In the genomic region with DNA sequence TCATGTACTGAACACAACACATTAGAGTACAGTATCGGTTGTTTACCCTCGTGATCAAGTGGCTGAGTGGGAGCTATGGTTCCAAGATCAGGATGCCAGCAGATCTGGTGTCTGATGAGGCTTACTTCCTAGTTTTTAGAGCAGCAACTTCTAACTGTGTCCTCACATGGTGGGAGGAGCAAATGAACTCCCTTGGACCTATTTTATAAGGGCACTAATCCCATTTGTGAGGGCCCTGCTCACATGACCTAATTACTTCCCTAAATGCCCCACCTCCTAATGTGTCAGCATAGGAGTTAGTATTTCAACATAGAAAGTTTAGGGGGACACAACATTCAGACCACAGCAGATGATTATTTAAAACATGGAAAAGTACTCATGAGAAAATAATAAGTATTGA, we compare ENCODE assay signal across 18 cellular contexts.
DNase-seq lines count a peak whose midpoint lies in the region; ATAC-seq and TF ChIP-seq lines count a peak whose summit lies in the region.
"Had no signal": no experiment of that assay in that cellular context is flagged by ENCODE, and none has a peak within 500 bp of the region (broad histone marks: within the 10 kb centered on the region; RNA-seq: fewer than 3 reads in every experiment).

No MANE protein-coding gene starts in this region.

- H3K27ac ChIP-seq in Karpas-422 (ENCODE audit: low read length) (no peak overlapping the region), neutrophil (peak overlapping the region; percentile 67)
- H3K27ac ChIP-seq: brain microvascular endothelial cell, prostate gland had no signal

- H3K79me2 ChIP-seq in Karpas-422 (ENCODE audit: low read length), result no peaks in the 10 kb centered on the region

- DNase-seq in activated naive CD4-positive, alpha-beta T cell treated with anti-CD3 and anti-CD28 coated beads for 36 hours, result no peak
- no peak for DNase-seq in activated naive CD4-positive, alpha-beta T cell (lab: John Stamatoyannopoulos, UW)
- DNase-seq in Karpas-422, result peak; percentile 14
- DNase-seq in activated T-helper 2 cell treated with anti-CD3 and anti-CD28 coated beads, Interferon-gamma antibody, Interleukin-2, Interleukin-4, amounts not matched to agents 10 μg/mL and 5 μg/mL and 100 μg/mL, durations not matched to agents 14 hours and 24 hours and 36 hours (ENCODE audit: low spot score), result no peak
- no peak for DNase-seq in activated CD4-positive, CD25-positive, alpha-beta regulatory T cell (lab: John Stamatoyannopoulos, UW)
- DNase-seq: activated CD4-positive, CD25-positive, alpha-beta regulatory T cell treated with anti-CD3 and anti-CD28 coated beads, Interleukin-2, amount 50 U/mL, for 72 hours; brain microvascular endothelial cell; effector memory CD4-positive, alpha-beta T cell; midbrain; NCI-H1048; NCI-H2171 treated with DMSO at 0.1 percent for 48 hours; transverse colon had no signal

- H3K27ac Mint-ChIP-seq in activated naive CD4-positive, alpha-beta T cell treated with anti-CD3 and anti-CD28 coated beads for 36 hours, result no peak overlapping the region
- no peak overlapping the region for H3K27ac Mint-ChIP-seq in activated T-helper 2 cell treated with anti-CD3 and anti-CD28 coated beads, Interferon-gamma antibody, Interleukin-2, Interleukin-4, amounts not matched to agents 10 μg/mL and 5 μg/mL and 100 μg/mL, durations not matched to agents 14 hours and 24 hours and 36 hours

- intact Hi-C loops in activated naive CD4-positive, alpha-beta T cell treated with anti-CD3 and anti-CD28 coated beads for 36 hours (cut with micrococcal nuclease), result no loop called here
- intact Hi-C loops in activated T-helper 2 cell treated with anti-CD3 and anti-CD28 coated beads, Interferon-gamma antibody, Interleukin-2, Interleukin-4, amounts not matched to agents 10 μg/mL and 5 μg/mL and 100 μg/mL, durations not matched to agents 14 hours and 24 hours and 36 hours (cut with micrococcal nuclease), result loop anchor here (10.0 kb wide), 1 partner anchor 546 kb away; no protein-coding TSS in a partner anchor

- H3K9ac ChIP-seq in Karpas-422 (ENCODE audit: low read length), result no peak overlapping the region

- H3K36me3 Mint-ChIP-seq in activated naive CD4-positive, alpha-beta T cell treated with anti-CD3 and anti-CD28 coated beads for 36 hours (ENCODE audit: low read depth), result peaks cover 2% of the 10 kb centered on the region
- no peaks in the 10 kb centered on the region for H3K36me3 Mint-ChIP-seq in activated T-helper 2 cell treated with anti-CD3 and anti-CD28 coated beads, Interferon-gamma antibody, Interleukin-2, Interleukin-4, amounts not matched to agents 10 μg/mL and 5 μg/mL and 100 μg/mL, durations not matched to agents 14 hours and 24 hours and 36 hours (ENCODE audit: low read depth)

- 0 out of 2 replicates have a peak, but pooled peaks cover 3% of the 10 kb centered on the region for H3K9me3 ChIP-seq in Karpas-422 (ENCODE audit: low read length)
- no peaks in the 10 kb centered on the region for H3K9me3 ChIP-seq in neutrophil
- H3K9me3 ChIP-seq: prostate gland, transverse colon had no signal

- H3K4me3 Mint-ChIP-seq in activated naive CD4-positive, alpha-beta T cell treated with anti-CD3 and anti-CD28 coated beads for 36 hours, result peak overlapping the region; percentile 51
- peak overlapping the region; percentile 51 for H3K4me3 Mint-ChIP-seq in activated T-helper 2 cell treated with anti-CD3 and anti-CD28 coated beads, Interferon-gamma antibody, Interleukin-2, Interleukin-4, amounts not matched to agents 10 μg/mL and 5 μg/mL and 100 μg/mL, durations not matched to agents 14 hours and 24 hours and 36 hours (ENCODE audit: low read depth)

- H3K9me2 ChIP-seq in Karpas-422 (replicated peaks; ENCODE audit: insufficient read depth, low read length), result no peaks in the 10 kb centered on the region

- H3K4me1 ChIP-seq in Karpas-422 (ENCODE audit: low read length) (no peaks in the 10 kb centered on the region), neutrophil (ENCODE audit: control insufficient read depth in 1 of 2, insufficient read depth in 1 of 2, low read depth in 1 of 2, low read length in 1 of 2) (peaks cover 5 to 14% of the 10 kb centered on the region in 2 experiments)
- H3K4me1 ChIP-seq: gastroesophageal sphincter, prostate gland, transverse colon had no signal

- H3K4me3 ChIP-seq in Karpas-422 (ENCODE audit: low read length) (no peak overlapping the region), neutrophil (ENCODE audit: low read depth in 1 of 2, low read length in 1 of 2) (no peak overlapping the region)

- CTCF ChIA-PET in activated naive CD4-positive, alpha-beta T cell treated with anti-CD3 and anti-CD28 coated beads for 36 hours (lab: Charles Lee), result interaction anchor here (0.6 kb wide), 1 partner anchor 14 kb away, joined by 5 read pairs; no protein-coding TSS in a partner anchor

- peaks cover 8% of the 10 kb centered on the region for H3K9me3 Mint-ChIP-seq in activated naive CD4-positive, alpha-beta T cell treated with anti-CD3 and anti-CD28 coated beads for 36 hours
- H3K9me3 Mint-ChIP-seq in activated T-helper 2 cell treated with anti-CD3 and anti-CD28 coated beads, Interferon-gamma antibody, Interleukin-2, Interleukin-4, amounts not matched to agents 10 μg/mL and 5 μg/mL and 100 μg/mL, durations not matched to agents 14 hours and 24 hours and 36 hours, result peaks cover 10% of the 10 kb centered on the region

- peaks cover 8% of the 10 kb centered on the region for H3K4me1 Mint-ChIP-seq in activated naive CD4-positive, alpha-beta T cell treated with anti-CD3 and anti-CD28 coated beads for 36 hours (ENCODE audit: low read depth)
- H3K4me1 Mint-ChIP-seq in activated T-helper 2 cell treated with anti-CD3 and anti-CD28 coated beads, Interferon-gamma antibody, Interleukin-2, Interleukin-4, amounts not matched to agents 10 μg/mL and 5 μg/mL and 100 μg/mL, durations not matched to agents 14 hours and 24 hours and 36 hours (ENCODE audit: low read depth), result peaks cover 22% of the 10 kb centered on the region

- no peak overlapping the region for H3K4me2 ChIP-seq in Karpas-422 (ENCODE audit: low read depth, low read length, poor library complexity, severe bottlenecking)

- H3K36me3 ChIP-seq in Karpas-422 (ENCODE audit: insufficient read depth, low read length) (no peaks in the 10 kb centered on the region), neutrophil (no peaks in the 10 kb centered on the region)
- H3K36me3 ChIP-seq: brain microvascular endothelial cell, gastroesophageal sphincter, prostate gland, transverse colon had no signal

- no peak for TF ChIP-seq CTCF in neutrophil (IDR thresholded peaks at IDR 0.05)

- H4K20me1 ChIP-seq in Karpas-422 (ENCODE audit: insufficient read depth, low read depth, low read length), result no peaks in the 10 kb centered on the region

- no peak overlapping the region for H2AFZ ChIP-seq in Karpas-422 (ENCODE audit: low read length)

- no peak for ATAC-seq in HG02763 (IDR thresholded peaks at IDR 0.05; ENCODE audit: unreplicated experiment)
- no peak for ATAC-seq in activated CD4-positive, CD25-positive, alpha-beta regulatory T cell treated with anti-CD3 and anti-CD28 coated beads, Interleukin-2, amount 50 U/mL, for 24 hours
- ATAC-seq: SK-N-SH treated with all-trans-retinoic acid at 6 μM for 48 hours had no signal

- H3K27me3 ChIP-seq in Karpas-422 (ENCODE audit: low read length) (no peaks in the 10 kb centered on the region), neutrophil (no peaks in the 10 kb centered on the region)
- H3K27me3 ChIP-seq: brain microvascular endothelial cell had no signal

- H3K27me3 Mint-ChIP-seq in activated naive CD4-positive, alpha-beta T cell treated with anti-CD3 and anti-CD28 coated beads for 36 hours (ENCODE audit: low read depth), result peaks cover 56% of the 10 kb centered on the region
- peaks cover 2% of the 10 kb centered on the region for H3K27me3 Mint-ChIP-seq in activated T-helper 2 cell treated with anti-CD3 and anti-CD28 coated beads, Interferon-gamma antibody, Interleukin-2, Interleukin-4, amounts not matched to agents 10 μg/mL and 5 μg/mL and 100 μg/mL, durations not matched to agents 14 hours and 24 hours and 36 hours (ENCODE audit: low read depth)
